In the genomic region with DNA sequence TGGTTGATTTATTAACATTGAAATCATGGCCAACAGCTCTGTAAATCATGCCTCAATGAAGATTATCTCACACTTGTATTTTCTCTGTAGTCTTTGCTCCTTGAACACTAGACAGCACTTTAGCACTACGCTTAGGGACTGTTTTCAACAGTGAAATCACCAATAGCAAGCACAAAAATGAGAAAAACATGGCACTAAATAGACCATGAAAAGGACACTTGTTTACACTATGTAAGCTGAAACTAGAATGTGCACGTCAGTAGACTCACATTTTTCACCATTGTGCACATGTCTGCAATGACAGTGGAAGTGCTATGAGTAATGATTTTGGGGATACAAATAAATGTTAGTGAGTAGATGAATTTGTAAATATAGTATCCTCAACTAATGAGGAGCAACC, we compare ENCODE assay signal across 1 cellular context.
TF ChIP-seq lines count a peak whose summit lies in the region.

No MANE protein-coding gene starts in this region.

TF ChIP-seq in IMR-90, 13 proteins besides CTCF, POLR2A, EP300 and RAD21 (continued from another document):
- TF ChIP-seq ELK1 (IDR thresholded peaks at IDR 0.05; ENCODE audit: borderline replicate concordance, low read depth, low read length) (no peak), CEBPB (IDR thresholded peaks at IDR 0.05; ENCODE audit: low read depth, low read length) (no peak), RCOR1 (IDR thresholded peaks at IDR 0.05; ENCODE audit: insufficient replicate concordance, low read length) (no peak)
